In genomic region chr17:7266784-7267183, GRCh38 we compare ENCODE assay signal across 1 cellular context.
TF ChIP-seq lines count a peak whose summit lies in the region.

No MANE protein-coding gene starts in this region.

TF ChIP-seq in HepG2, 621 proteins besides CTCF, POLR2A, EP300 and RAD21:
- no peak for TF ChIP-seq ARHGAP35 (CRISPR knock-in tag; IDR thresholded peaks at IDR 0.05; ENCODE audit: borderline replicate concordance)
